In genomic region chr21:21898801-21899200, GRCh38 we compare ENCODE assay signal across 18 cellular contexts.
A peak's percentile ranks its signal among the peaks of the same experiment; 100 is the strongest.
DNase-seq lines count a peak whose midpoint lies in the region; ATAC-seq, FAIRE-seq and TF ChIP-seq lines count a peak whose summit lies in the region.
"Had no signal": no experiment of that assay in that cellular context is flagged by ENCODE, and none has a peak within 500 bp of the region (broad histone marks: within the 10 kb centered on the region; RNA-seq: fewer than 3 reads in every experiment).

No MANE protein-coding gene starts in this region.

- no peak for DNase-seq in activated T-cell treated with anti-CD3 and anti-CD28 coated beads, Interleukin-2, amount 50 U/mL, for 72 hours
- no peak for DNase-seq in activated T-cell treated with anti-CD3 and anti-CD28 coated beads, Interleukin-2, amount 50 U/mL, for 24 hours
- DNase-seq in HTR-8/SVneo (ENCODE audit: insufficient read length, low spot score) (peak; percentile 3), astrocyte of the spinal cord (ENCODE audit: low read depth, low spot score) (peak; percentile 19), NCI-H1105 treated with DMSO at 0.1 percent for 48 hours (lab: John Stamatoyannopoulos, UW) (no peak), NCI-H2107 treated with DMSO at 0.1 percent for 48 hours (lab: John Stamatoyannopoulos, UW; ENCODE audit: unreplicated experiment) (no peak)
- DNase-seq: Calu3; CD8-positive, alpha-beta T cell; DMS79 treated with DMSO at 0.1 percent for 48 hours; GM23248 had no signal

- H3K4me3 ChIP-seq in astrocyte of the spinal cord (ENCODE audit: low read depth, low read length) = no peak overlapping the region
- H3K4me3 ChIP-seq: A549, BLaER1, GM23248, HAP-1 had no signal

- ATAC-seq in activated T-cell treated with anti-CD3 and anti-CD28 coated beads, Interleukin-2, amount 50 U/mL, for 72 hours (replicated peaks in 1 of 2) = no peak
- ATAC-seq in GM21825 (IDR thresholded peaks at IDR 0.05; ENCODE audit: unreplicated experiment) = no peak
- ATAC-seq: A549; CD8-positive, alpha-beta T cell had no signal

- TF ChIP-seq CTCF in astrocyte of the spinal cord (IDR thresholded peaks at IDR 0.05; ENCODE audit: low read depth, low read length) = no peak

- H3K4me1 Mint-ChIP-seq in activated T-cell treated with anti-CD3 and anti-CD28 coated beads, Interleukin-2, amount 50 U/mL, for 72 hours (ENCODE audit: low read depth) = no peaks in the 10 kb centered on the region
- no peaks in the 10 kb centered on the region for H3K4me1 Mint-ChIP-seq in activated T-cell treated with anti-CD3 and anti-CD28 coated beads, Interleukin-2, amount 50 U/mL, for 24 hours (ENCODE audit: low read depth)
- H3K4me1 Mint-ChIP-seq: IgD-negative memory B cell had no signal

- H3K36me3 Mint-ChIP-seq in activated T-cell treated with anti-CD3 and anti-CD28 coated beads, Interleukin-2, amount 50 U/mL, for 72 hours (ENCODE audit: insufficient read depth in 2 of 2) = peaks cover 0 to 4% of the 10 kb centered on the region in 2 donors
- no peaks in the 10 kb centered on the region for H3K36me3 Mint-ChIP-seq in activated T-cell treated with anti-CD3 and anti-CD28 coated beads, Interleukin-2, amount 50 U/mL, for 24 hours (ENCODE audit: low read depth)
- H3K36me3 Mint-ChIP-seq: CD8-positive, alpha-beta T cell; IgD-negative memory B cell had no signal

- H3K9me3 Mint-ChIP-seq in activated T-cell treated with anti-CD3 and anti-CD28 coated beads, Interleukin-2, amount 50 U/mL, for 72 hours = peaks cover 7 to 11% of the 10 kb centered on the region in 2 donors
- peaks cover 10% of the 10 kb centered on the region for H3K9me3 Mint-ChIP-seq in activated T-cell treated with anti-CD3 and anti-CD28 coated beads, Interleukin-2, amount 50 U/mL, for 24 hours

- no peak for FAIRE-seq in HTR-8/SVneo (lab: Jason Lieb, UNC)
- FAIRE-seq: A549, G401.6, GM12891, GM19239 had no signal

- in situ Hi-C loops in astrocyte of the spinal cord (cut with HindIII; ENCODE audit: low sequenced_read_pairs) = no loop called here

- peak overlapping the region; percentile 47 for H3K27ac Mint-ChIP-seq in activated T-cell treated with anti-CD3 and anti-CD28 coated beads, Interleukin-2, amount 50 U/mL, for 72 hours
- H3K27ac Mint-ChIP-seq in activated T-cell treated with anti-CD3 and anti-CD28 coated beads, Interleukin-2, amount 50 U/mL, for 24 hours = no peak overlapping the region
- H3K27ac Mint-ChIP-seq: CD8-positive, alpha-beta T cell; IgD-negative memory B cell had no signal

- no peaks in the 10 kb centered on the region for H3K27me3 Mint-ChIP-seq in activated T-cell treated with anti-CD3 and anti-CD28 coated beads, Interleukin-2, amount 50 U/mL, for 72 hours (ENCODE audit: low read depth)
- no peaks in the 10 kb centered on the region for H3K27me3 Mint-ChIP-seq in activated T-cell treated with anti-CD3 and anti-CD28 coated beads, Interleukin-2, amount 50 U/mL, for 24 hours
- H3K27me3 Mint-ChIP-seq: IgD-negative memory B cell had no signal

- no peak overlapping the region for H3K4me3 Mint-ChIP-seq in activated T-cell treated with anti-CD3 and anti-CD28 coated beads, Interleukin-2, amount 50 U/mL, for 72 hours
- H3K4me3 Mint-ChIP-seq in activated T-cell treated with anti-CD3 and anti-CD28 coated beads, Interleukin-2, amount 50 U/mL, for 24 hours = no peak overlapping the region
- H3K4me3 Mint-ChIP-seq: CD8-positive, alpha-beta T cell; IgD-negative memory B cell had no signal

Comparison
In these comparisons a context has a peak if more than half of its experiments do, and no peak if none do; other contexts are left out.
1. DNase-seq: peak in HTR-8/SVneo (single experiment) and astrocyte of the spinal cord (single experiment); none in activated T-cell treated with anti-CD3 and anti-CD28 coated beads, Interleukin-2, amount 50 U/mL, for 72 hours (0 of 2), activated T-cell treated with anti-CD3 and anti-CD28 coated beads, Interleukin-2, amount 50 U/mL, for 24 hours (single experiment), NCI-H1105 treated with DMSO at 0.1 percent for 48 hours (single experiment) and NCI-H2107 treated with DMSO at 0.1 percent for 48 hours (single experiment).